8 cellular contexts compared by ENCODE assay signal in genomic region chr10:102502029-102502336, GRCh38. TPM values are rescaled to one million over a fixed set of nuclear protein-coding genes. Genes with fewer than 3 reads are reported as not detected.
DNase-seq lines count a peak whose midpoint lies in the region; ATAC-seq and TF ChIP-seq lines count a peak whose summit lies in the region.

No MANE protein-coding gene starts in this region.

- peaks cover 3% of the 10 kb centered on the region for H3K36me3 Mint-ChIP-seq in activated CD4-positive, alpha-beta T cell treated with anti-CD3 and anti-CD28 coated beads for 36 hours (ENCODE audit: low read depth)

- H3K9me3 ChIP-seq in BE2C, result no peaks in the 10 kb centered on the region

- no peaks in the 10 kb centered on the region for H3K27me3 Mint-ChIP-seq in activated CD4-positive, alpha-beta T cell treated with anti-CD3 and anti-CD28 coated beads for 36 hours

- ATAC-seq in GM19324 (IDR thresholded peaks at IDR 0.05; ENCODE audit: low FRiP score, unreplicated experiment), result peak; percentile 75
- peak; percentile 72 for ATAC-seq in HG03442 (IDR thresholded peaks at IDR 0.05; ENCODE audit: unreplicated experiment)
- peak; percentile 80 for ATAC-seq in activated CD4-positive, alpha-beta T cell treated with anti-CD3 and anti-CD28 coated beads for 36 hours

- peak; percentile 99 for DNase-seq in BE2C
- peak; percentile 98 for DNase-seq in NCI-H510A treated with DMSO at 0.1 percent for 48 hours (lab: John Stamatoyannopoulos, UW)
- peak; percentile 99 for DNase-seq in activated CD4-positive, alpha-beta T cell treated with anti-CD3 and anti-CD28 coated beads for 36 hours
- DNase-seq in coronary artery (ENCODE audit: low spot score), result peak; percentile 99
- peak; percentile 92 to 98 (median 96) for DNase-seq in stimulated activated CD4-positive, alpha-beta T cell treated with anti-CD3 and anti-CD28 coated beads, Interleukin-1b, Interleukin-23, amount 100 ng/mL, for 24 hours (ENCODE audit: low read depth in 4 of 4, low spot score in 1 of 4)

- peak overlapping the region; percentile 99 for H3K4me3 ChIP-seq in BE2C (ENCODE audit: low read depth, low read length)
- H3K4me3 ChIP-seq in coronary artery, result peak overlapping the region; percentile 89

- POLR2A ChIA-PET in activated CD4-positive, alpha-beta T cell treated with anti-CD3 and anti-CD28 coated beads for 36 hours (lab: Charles Lee), result interaction anchor here (0.7 to 1.0 kb wide), 2 partner anchors 30 to 82 kb away, joined by 3 read pairs; partner anchors contain the start of gene FBXL15

- H3K4me1 Mint-ChIP-seq in activated CD4-positive, alpha-beta T cell treated with anti-CD3 and anti-CD28 coated beads for 36 hours, result peaks cover 31% of the 10 kb centered on the region

- no peak overlapping the region for H3K27ac Mint-ChIP-seq in activated CD4-positive, alpha-beta T cell treated with anti-CD3 and anti-CD28 coated beads for 36 hours

- H3K9me3 Mint-ChIP-seq in activated CD4-positive, alpha-beta T cell treated with anti-CD3 and anti-CD28 coated beads for 36 hours (ENCODE audit: low read depth), result no peaks in the 10 kb centered on the region

- no peak for TF ChIP-seq CTCF in BE2C (IDR thresholded peaks at IDR 0.05; ENCODE audit: low read depth, low read length)
- TF ChIP-seq CTCF in coronary artery (IDR thresholded peaks at IDR 0.05), result no peak

- no peaks in the 10 kb centered on the region; the same call in 1 of the 2 replicates for H3K36me3 ChIP-seq in BE2C

- intact Hi-C loops in activated CD4-positive, alpha-beta T cell treated with anti-CD3 and anti-CD28 coated beads for 36 hours (cut with DNase I, micrococcal nuclease), result loop anchor here (1.0 to 5.0 kb wide), 25 partner anchors 41 to 1415 kb away; partner anchors contain the start of genes ARL3 (in 2 of the 2), CUEDC2 (in 2 of the 2), NOLC1 (in 2 of the 2) and SFXN2 (in 2 of the 2)

- no peaks in the 10 kb centered on the region for H3K27me3 ChIP-seq in BE2C
- H3K27me3 ChIP-seq in layer of hippocampus (ENCODE audit: control insufficient read depth, insufficient read depth, low read length), result no peaks in the 10 kb centered on the region

- H3K4me3 Mint-ChIP-seq in activated CD4-positive, alpha-beta T cell treated with anti-CD3 and anti-CD28 coated beads for 36 hours, result no peak overlapping the region

- H3K4me1 ChIP-seq in BE2C, result no peaks in the 10 kb centered on the region

- CTCF ChIA-PET in activated CD4-positive, alpha-beta T cell treated with anti-CD3 and anti-CD28 coated beads for 36 hours (lab: Charles Lee), result interaction anchor here (0.6 to 10.3 kb wide), 14 partner anchors 10 to 404 kb away, joined by 3 to 105 read pairs (median 4); partner anchors contain the start of genes GBF1, NOLC1 and TRIM8

- H3K27ac ChIP-seq in coronary artery (peak overlapping the region; percentile 86 to 98), layer of hippocampus (ENCODE audit: low read depth, low read length) (peak overlapping the region; percentile 94)

RNA-seq across cellular contexts. Expression of gene ACTR1A, which starts 0.5 kb away (rescaled TPM):
- polyA plus RNA-seq in BE2C (2012; ENCODE audit: insufficient read depth, insufficient read length, low read depth), result 155 TPM
- 10 to 100 TPM; 51.1 to 53.3 TPM for total RNA-seq in activated CD4-positive, alpha-beta T cell treated with anti-CD3 and anti-CD28 coated beads for 36 hours

RNA-seq across cellular contexts. Expression of gene SUFU, which starts 1.8 kb away (rescaled TPM):
- 21.3 TPM for polyA plus RNA-seq in BE2C (2012; ENCODE audit: insufficient read depth, insufficient read length, low read depth)
- 1 to 10 TPM; 8.4 to 9.5 TPM for total RNA-seq in activated CD4-positive, alpha-beta T cell treated with anti-CD3 and anti-CD28 coated beads for 36 hours

RNA-seq across cellular contexts. Expression of gene C10orf95, which starts 50.6 kb away (rescaled TPM):
- 1.0 TPM for polyA plus RNA-seq in BE2C (2012; ENCODE audit: insufficient read depth, insufficient read length, low read depth)
- total RNA-seq in activated CD4-positive, alpha-beta T cell treated with anti-CD3 and anti-CD28 coated beads for 36 hours, result under 1 TPM; 0.27 to 0.32 TPM

Comparison
In these comparisons a context has a peak if more than half of its experiments do, and no peak if none do; other contexts are left out.
1. Peak in every context shown above with its lines: DNase-seq, ATAC-seq, H3K4me3 ChIP-seq and H3K27ac ChIP-seq.